In the genomic region with DNA sequence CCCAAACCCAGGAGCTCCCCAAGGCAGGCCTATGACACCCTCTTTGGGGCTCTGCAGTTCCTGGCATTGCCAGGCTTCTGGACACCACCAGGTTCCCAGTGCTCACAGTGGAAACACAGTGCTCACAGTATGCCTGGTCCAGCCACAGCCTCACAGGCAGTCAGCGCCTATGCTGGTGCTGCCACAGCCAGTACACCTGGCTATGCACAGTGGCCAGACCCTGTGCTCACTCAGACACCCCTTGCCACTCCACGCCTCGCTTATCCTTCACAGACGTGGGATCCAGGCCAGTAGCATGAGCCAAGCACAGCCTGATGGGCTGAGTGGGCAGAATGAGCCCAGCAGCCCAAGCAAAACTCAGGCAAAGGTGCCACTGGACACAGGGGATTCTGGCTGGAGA, we compare ENCODE assay signal across 24 cellular contexts.
DNase-seq lines count a peak whose midpoint lies in the region; ATAC-seq, FAIRE-seq and TF ChIP-seq lines count a peak whose summit lies in the region.
"Had no signal": no experiment of that assay in that cellular context is flagged by ENCODE, and none has a peak within 500 bp of the region (broad histone marks: within the 10 kb centered on the region; RNA-seq: fewer than 3 reads in every experiment).

No MANE protein-coding gene starts in this region.

- peaks cover 24% of the 10 kb centered on the region for H3K4me1 Mint-ChIP-seq in WTC11
- H3K4me1 Mint-ChIP-seq: B cell had no signal

- no peak for TF ChIP-seq CTCF in WTC11 (IDR thresholded peaks at IDR 0.05)
- no peak for TF ChIP-seq CTCF in H1 (IDR thresholded peaks at IDR 0.05; ENCODE audit: control extremely low read depth in 1 of 3, insufficient read depth in 1 of 3, low read depth in 1 of 3, low read length in 3 of 3)
- no peak for TF ChIP-seq CTCF in spleen (IDR thresholded peaks at IDR 0.05 in 8 of 11, conservative IDR thresholded peaks at IDR 0.05 in 3 of 11)

- H4K91ac ChIP-seq in H1 (replicated peaks; ENCODE audit: insufficient read length, low read length): peak overlapping the region; percentile 45

- 0 out of 2 replicates have a peak overlapping the region, but pooled peaks have one; percentile 55 for H2AFZ ChIP-seq in H1 (ENCODE audit: low read length)

- H3K4me1 ChIP-seq in H1 (replicated peaks in 1 of 4; ENCODE audit: control insufficient read depth in 3 of 4, insufficient read depth in 4 of 4, low read length in 3 of 4) (peaks cover 0 to 8% (median 5%) of the 10 kb centered on the region in 4 experiments; a peak in 2 of 7 replicates), right cardiac atrium (ENCODE audit: control insufficient read depth, insufficient read depth, low read length) (no peaks in the 10 kb centered on the region), spleen (no peaks in the 10 kb centered on the region)
- H3K4me1 ChIP-seq: Caco-2, SJCRH30 had no signal

- peak overlapping the region; percentile 14; the same call in 1 of the 2 replicates for H2BK5ac ChIP-seq in H1 (ENCODE audit: low read depth, low read length)

- H3K79me2 ChIP-seq in H1 (ENCODE audit: control insufficient read depth in 1 of 2, insufficient read depth in 2 of 2, low read length in 2 of 2): no peaks in the 10 kb centered on the region

- CTCF ChIA-PET in WTC11 (lab: Charles Lee) (no interaction called here), H1 (lab: Charles Lee; ENCODE audit: partially characterized antibody) (no interaction called here)

- WGBS in H1 (ENCODE audit: extremely low coverage in 1 of 2, insufficient coverage in 1 of 2, insufficient read length in 1 of 2, insufficient replicate concordance in 2 of 2, low coverage in 1 of 2, low lambda C conversion rate in 2 of 2, missing lambda C conversion rate in 1 of 2), 2 experiments: 87% methylated on average over 4 of the region's 4 CpGs; no CpG with 5 or more reads in 1 of the 2 experiments
- WGBS in right cardiac atrium: 75% methylated on average over 4 of the region's 4 CpGs
- WGBS in spleen, 5 donors: 89 to 96% (median 93%) methylated on average over 4 of the region's 4 CpGs

- no peaks in the 10 kb centered on the region; the same call in 1 of the 2 replicates for H3K27me3 Mint-ChIP-seq in WTC11 (ENCODE audit: low read depth)
- H3K27me3 Mint-ChIP-seq: B cell had no signal

- H4K8ac ChIP-seq in H1 (ENCODE audit: extremely low read depth, insufficient read depth, low read length): no peak overlapping the region

- H3K9me3 ChIP-seq in H1 (ENCODE audit: insufficient read depth in 2 of 2, low read depth in 1 of 2, low read length in 1 of 2): no peaks in the 10 kb centered on the region
- H3K9me3 ChIP-seq in right cardiac atrium (ENCODE audit: control insufficient read depth, low read length): no peaks in the 10 kb centered on the region
- peaks cover 0 to 14% (median 6%) of the 10 kb centered on the region in 8 donors for H3K9me3 ChIP-seq in spleen
- H3K9me3 ChIP-seq: Caco-2, SJCRH30 had no signal

- no peaks in the 10 kb centered on the region for H3K36me3 Mint-ChIP-seq in WTC11
- H3K36me3 Mint-ChIP-seq: CD8-positive, alpha-beta T cell had no signal

- H2AK5ac ChIP-seq in H1 (ENCODE audit: low read depth, low read length): no peak overlapping the region

- H2BK12ac ChIP-seq in H1 (ENCODE audit: low read depth, low read length): peak overlapping the region; percentile 69; the same call in 1 of the 2 replicates

- no peak overlapping the region for H3K9ac ChIP-seq in H1 (replicated peaks in 1 of 4; ENCODE audit: extremely low read depth in 1 of 4, low read depth in 3 of 4, low read length in 3 of 4)

- no peak overlapping the region for H3K23ac ChIP-seq in H1 (ENCODE audit: insufficient read length)

- intact Hi-C loops in right cardiac atrium (cut with DNase I): no loop called here
- intact Hi-C loops in spleen (cut with DNase I; ENCODE audit: low total_unique reads): no loop called here

- H3K36me3 ChIP-seq in H1 (ENCODE audit: control insufficient read depth in 2 of 4, insufficient read depth in 4 of 4, low read length in 3 of 4): no peaks in the 10 kb centered on the region
- H3K36me3 ChIP-seq in spleen: no peaks in the 10 kb centered on the region
- H3K36me3 ChIP-seq: SJCRH30 had no signal

- H3K27me3 ChIP-seq in H1 (replicated peaks in 1 of 4; ENCODE audit: control insufficient read depth in 3 of 4, extremely low read depth in 1 of 4, insufficient read depth in 3 of 4, low read length in 3 of 4): no peaks in the 10 kb centered on the region; a peak in 1 of 7 replicates
- H3K27me3 ChIP-seq in right cardiac atrium (ENCODE audit: control insufficient read depth, insufficient read depth): no peaks in the 10 kb centered on the region
- no peaks in the 10 kb centered on the region for H3K27me3 ChIP-seq in spleen (replicated peaks in 1 of 7)
- H3K27me3 ChIP-seq: SJCRH30 had no signal

- FAIRE-seq in H1 (lab: Jason Lieb, UNC) (no peak), GM19239 (lab: Jason Lieb, UNC) (no peak)
- FAIRE-seq: G401.6, H54, HepG2, RCC 7860 had no signal

- no peak overlapping the region for H3K14ac ChIP-seq in H1 (ENCODE audit: insufficient read length)

- POLR2A ChIA-PET in WTC11 (lab: Charles Lee) (no interaction called here), H1 (lab: Charles Lee; ENCODE audit: partially characterized antibody) (no interaction called here)

- H3K23me2 ChIP-seq in H1 (ENCODE audit: low read depth, low read length): no peaks in the 10 kb centered on the region

- TF ChIP-seq RAD21 in H1 (IDR thresholded peaks at IDR 0.05 in 1 of 2, conservative IDR thresholded peaks at IDR 0.05 in 1 of 2; ENCODE audit: low read depth in 2 of 2, low read length in 2 of 2): no peak

- H3K18ac ChIP-seq in H1 (ENCODE audit: extremely low read depth, low read length): no peak overlapping the region

- H3K4me2 ChIP-seq in H1 (ENCODE audit: insufficient read depth in 1 of 2, low read depth in 2 of 2, low read length in 2 of 2): no peak overlapping the region

- H2BK20ac ChIP-seq in H1 (ENCODE audit: low read length): no peak overlapping the region

- H3K27ac ChIP-seq in H1 (ENCODE audit: low read depth, low read length) (no peak overlapping the region), right cardiac atrium (ENCODE audit: low read length) (no peak overlapping the region), spleen (no peak overlapping the region)
- H3K27ac ChIP-seq: C4-2B, SJCRH30 had no signal

- H3K79me1 ChIP-seq in H1 (ENCODE audit: low read depth, low read length): 0 out of 2 replicates have a peak, but pooled peaks cover 2% of the 10 kb centered on the region

- no peaks in the 10 kb centered on the region for H3K9me3 Mint-ChIP-seq in WTC11

- no peak for TF ChIP-seq EP300 in H1 (IDR thresholded peaks at IDR 0.05; ENCODE audit: borderline replicate concordance in 1 of 2, low read depth in 2 of 2, low read length in 2 of 2)

- ATAC-seq in WTC11 (peak; percentile 21), right cardiac atrium (peak; percentile 68 to 80), GM21529 (IDR thresholded peaks at IDR 0.05; ENCODE audit: unreplicated experiment) (no peak), HG02981 (IDR thresholded peaks at IDR 0.05; ENCODE audit: unreplicated experiment) (no peak)
- ATAC-seq: CD8-positive, alpha-beta T cell; HepG2; SK-N-SH treated with all-trans-retinoic acid at 6 μM for 48 hours had no signal

- H3K27ac Mint-ChIP-seq in WTC11: no peak overlapping the region
- H3K27ac Mint-ChIP-seq: B cell; CD8-positive, alpha-beta T cell had no signal

- no peak overlapping the region for H2BK120ac ChIP-seq in H1 (replicated peaks; ENCODE audit: low read depth, low read length)

- DNase-seq in WTC11 (ENCODE audit: low spot score) (no peak), H1 (ENCODE audit: low read depth in 1 of 2, low spot score in 2 of 2) (no peak), right cardiac atrium (peak; percentile 11 to 66 (median 49)), spleen (peak; percentile 54), GM19239 (ENCODE audit: insufficient read length, low spot score) (no peak)
- DNase-seq: Caco-2; CD8-positive, alpha-beta T cell; Karpas-422; NCI-H1092 treated with DMSO at 0.1 percent for 48 hours; NCI-H1436; NCI-H1930; NCI-H2107; NCI-H524; NCI-H748 treated with DMSO at 0.1 percent for 48 hours; SJCRH30 had no signal

- H3K4me3 ChIP-seq in H1 (ENCODE audit: extremely low read depth in 1 of 4, insufficient read depth in 2 of 4, low read depth in 3 of 4, low read length in 4 of 4) (no peak overlapping the region), right cardiac atrium (ENCODE audit: low read length) (no peak overlapping the region), spleen (no peak overlapping the region)
- H3K4me3 ChIP-seq: SJCRH30 had no signal

- H3K56ac ChIP-seq in H1 (replicated peaks; ENCODE audit: insufficient read length, low read depth, low read length): no peak overlapping the region

- H3K4ac ChIP-seq in H1 (replicated peaks; ENCODE audit: insufficient read length, low read depth, low read length): no peak overlapping the region

- no peak for TF ChIP-seq POLR2A in H1 (IDR thresholded peaks at IDR 0.05; ENCODE audit: control extremely low read depth in 1 of 2, low read depth in 2 of 2, low read length in 2 of 2)
- TF ChIP-seq POLR2A in spleen (IDR thresholded peaks at IDR 0.05): no peak

- no peak overlapping the region; the same call in 1 of the 2 replicates for H2BK15ac ChIP-seq in H1 (ENCODE audit: low read length)

- no peak overlapping the region for H4K5ac ChIP-seq in H1 (ENCODE audit: insufficient read length, low read depth, low read length)

- H3K4me3 Mint-ChIP-seq in WTC11: no peak overlapping the region
- H3K4me3 Mint-ChIP-seq: B cell; CD8-positive, alpha-beta T cell had no signal

- no peaks in the 10 kb centered on the region for H4K20me1 ChIP-seq in H1 (replicated peaks in 1 of 2; ENCODE audit: control insufficient read depth in 1 of 2, insufficient read depth in 2 of 2, low read length in 2 of 2)

TF ChIP-seq in WTC11, 78 proteins besides CTCF, POLR2A, EP300 and RAD21 (continues in another document):
- TF ChIP-seq ZNF416 (CRISPR knock-in tag; IDR thresholded peaks at IDR 0.05) (no peak), ATF1 (CRISPR knock-in tag; IDR thresholded peaks at IDR 0.05) (no peak), NR2C2 (CRISPR knock-in tag; IDR thresholded peaks at IDR 0.05) (no peak), TEAD1 (CRISPR knock-in tag; IDR thresholded peaks at IDR 0.05) (no peak)

TF ChIP-seq in H1, 55 proteins besides CTCF, POLR2A, EP300 and RAD21:
- TF ChIP-seq JUND (IDR thresholded peaks at IDR 0.05; ENCODE audit: low read length): no peak
- TF ChIP-seq GTF2F1 (IDR thresholded peaks at IDR 0.05; ENCODE audit: borderline replicate concordance, low read depth, low read length): no peak
- no peak for TF ChIP-seq TCF12 (IDR thresholded peaks at IDR 0.05; ENCODE audit: low read depth, low read length)
- TF ChIP-seq TAF1 (IDR thresholded peaks at IDR 0.05; ENCODE audit: low read depth, low read length): no peak
- no peak for TF ChIP-seq CTBP2 (IDR thresholded peaks at IDR 0.05; ENCODE audit: borderline replicate concordance, insufficient read depth, insufficient read length, low read length)
- no peak for TF ChIP-seq SP4 (IDR thresholded peaks at IDR 0.05; ENCODE audit: low read length)

Comparison
In these comparisons a context has a peak if more than half of its experiments do, and no peak if none do; other contexts are left out.
1. ATAC-seq: peak in WTC11 (single experiment) and right cardiac atrium (2 of 2); none in GM21529 (single experiment) and HG02981 (single experiment).
2. DNase-seq: peak in right cardiac atrium (3 of 3) and spleen (single experiment); none in WTC11 (single experiment), H1 (0 of 2) and GM19239 (single experiment).